In the genomic region with DNA sequence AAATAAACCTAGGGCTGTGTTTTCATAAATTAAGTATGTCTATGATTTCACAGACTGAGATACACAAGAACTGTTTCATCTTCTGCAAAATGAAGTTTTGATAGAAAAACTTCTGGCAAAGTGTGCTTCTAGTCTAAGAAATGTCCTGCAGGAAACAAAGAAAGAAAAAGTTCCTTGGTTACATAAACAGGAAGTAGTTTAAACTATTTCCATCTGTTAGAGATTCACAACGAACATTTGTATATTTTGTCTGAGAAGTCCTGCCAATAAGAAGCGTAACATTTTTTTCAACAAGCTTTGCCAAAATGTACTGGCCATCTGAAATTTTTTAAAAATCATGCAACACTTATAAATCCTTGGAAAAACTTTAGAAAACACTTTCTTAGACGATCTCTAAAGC, we compare ENCODE assay signal across 1 cellular context.
TF ChIP-seq lines count a peak whose summit lies in the region.

No MANE protein-coding gene starts in this region.

TF ChIP-seq in GM23338, 12 proteins besides CTCF, POLR2A, EP300 and RAD21 (continued from another document):
- TF ChIP-seq, protein P1, sequence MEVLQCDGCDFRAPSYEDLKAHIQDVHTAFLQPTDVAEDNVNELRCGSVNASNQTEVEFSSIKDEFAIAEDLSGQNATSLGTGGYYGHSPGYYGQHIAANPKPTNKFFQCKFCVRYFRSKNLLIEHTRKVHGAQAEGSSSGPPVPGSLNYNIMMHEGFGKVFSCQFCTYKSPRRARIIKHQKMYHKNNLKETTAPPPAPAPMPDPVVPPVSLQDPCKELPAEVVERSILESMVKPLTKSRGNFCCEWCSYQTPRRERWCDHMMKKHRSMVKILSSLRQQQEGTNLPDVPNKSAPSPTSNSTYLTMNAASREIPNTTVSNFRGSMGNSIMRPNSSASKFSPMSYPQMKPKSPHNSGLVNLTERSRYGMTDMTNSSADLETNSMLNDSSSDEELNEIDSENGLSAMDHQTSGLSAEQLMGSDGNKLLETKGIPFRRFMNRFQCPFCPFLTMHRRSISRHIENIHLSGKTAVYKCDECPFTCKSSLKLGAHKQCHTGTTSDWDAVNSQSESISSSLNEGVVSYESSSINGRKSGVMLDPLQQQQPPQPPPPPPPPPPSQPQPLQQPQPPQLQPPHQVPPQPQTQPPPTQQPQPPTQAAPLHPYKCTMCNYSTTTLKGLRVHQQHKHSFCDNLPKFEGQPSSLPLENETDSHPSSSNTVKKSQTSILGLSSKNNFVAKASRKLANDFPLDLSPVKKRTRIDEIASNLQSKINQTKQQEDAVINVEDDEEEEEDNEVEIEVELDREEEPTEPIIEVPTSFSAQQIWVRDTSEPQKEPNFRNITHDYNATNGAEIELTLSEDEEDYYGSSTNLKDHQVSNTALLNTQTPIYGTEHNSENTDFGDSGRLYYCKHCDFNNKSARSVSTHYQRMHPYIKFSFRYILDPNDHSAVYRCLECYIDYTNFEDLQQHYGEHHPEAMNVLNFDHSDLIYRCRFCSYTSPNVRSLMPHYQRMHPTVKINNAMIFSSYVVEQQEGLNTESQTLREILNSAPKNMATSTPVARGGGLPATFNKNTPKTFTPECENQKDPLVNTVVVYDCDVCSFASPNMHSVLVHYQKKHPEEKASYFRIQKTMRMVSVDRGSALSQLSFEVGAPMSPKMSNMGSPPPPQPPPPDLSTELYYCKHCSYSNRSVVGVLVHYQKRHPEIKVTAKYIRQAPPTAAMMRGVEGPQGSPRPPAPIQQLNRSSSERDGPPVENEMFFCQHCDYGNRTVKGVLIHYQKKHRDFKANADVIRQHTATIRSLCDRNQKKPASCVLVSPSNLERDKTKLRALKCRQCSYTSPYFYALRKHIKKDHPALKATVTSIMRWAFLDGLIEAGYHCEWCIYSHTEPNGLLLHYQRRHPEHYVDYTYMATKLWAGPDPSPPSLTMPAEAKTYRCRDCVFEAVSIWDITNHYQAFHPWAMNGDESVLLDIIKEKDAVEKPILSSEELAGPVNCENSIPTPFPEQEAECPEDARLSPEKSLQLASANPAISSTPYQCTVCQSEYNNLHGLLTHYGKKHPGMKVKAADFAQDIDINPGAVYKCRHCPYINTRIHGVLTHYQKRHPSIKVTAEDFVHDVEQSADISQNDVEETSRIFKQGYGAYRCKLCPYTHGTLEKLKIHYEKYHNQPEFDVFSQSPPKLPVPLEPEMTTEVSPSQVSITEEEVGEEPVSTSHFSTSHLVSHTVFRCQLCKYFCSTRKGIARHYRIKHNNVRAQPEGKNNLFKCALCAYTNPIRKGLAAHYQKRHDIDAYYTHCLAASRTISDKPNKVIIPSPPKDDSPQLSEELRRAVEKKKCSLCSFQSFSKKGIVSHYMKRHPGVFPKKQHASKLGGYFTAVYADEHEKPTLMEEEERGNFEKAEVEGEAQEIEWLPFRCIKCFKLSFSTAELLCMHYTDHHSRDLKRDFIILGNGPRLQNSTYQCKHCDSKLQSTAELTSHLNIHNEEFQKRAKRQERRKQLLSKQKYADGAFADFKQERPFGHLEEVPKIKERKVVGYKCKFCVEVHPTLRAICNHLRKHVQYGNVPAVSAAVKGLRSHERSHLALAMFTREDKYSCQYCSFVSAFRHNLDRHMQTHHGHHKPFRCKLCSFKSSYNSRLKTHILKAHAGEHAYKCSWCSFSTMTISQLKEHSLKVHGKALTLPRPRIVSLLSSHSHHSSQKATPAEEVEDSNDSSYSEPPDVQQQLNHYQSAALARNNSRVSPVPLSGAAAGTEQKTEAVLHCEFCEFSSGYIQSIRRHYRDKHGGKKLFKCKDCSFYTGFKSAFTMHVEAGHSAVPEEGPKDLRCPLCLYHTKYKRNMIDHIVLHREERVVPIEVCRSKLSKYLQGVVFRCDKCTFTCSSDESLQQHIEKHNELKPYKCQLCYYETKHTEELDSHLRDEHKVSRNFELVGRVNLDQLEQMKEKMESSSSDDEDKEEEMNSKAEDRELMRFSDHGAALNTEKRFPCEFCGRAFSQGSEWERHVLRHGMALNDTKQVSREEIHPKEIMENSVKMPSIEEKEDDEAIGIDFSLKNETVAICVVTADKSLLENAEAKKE (CRISPR knock-in tag; IDR thresholded peaks at IDR 0.05) = no peak
- no peak for TF ChIP-seq JUNB (IDR thresholded peaks at IDR 0.05; ENCODE audit: unreplicated experiment)
